In genomic region chr13:110352735-110353134, GRCh38 we compare ENCODE assay signal across 1 cellular context.
TF ChIP-seq lines count a peak whose summit lies in the region.

No MANE protein-coding gene starts in this region.

TF ChIP-seq in HepG2, 621 proteins besides CTCF, POLR2A, EP300 and RAD21 (continued from another document):
- TF ChIP-seq ETS1 (CRISPR knock-in tag; IDR thresholded peaks at IDR 0.05) (no peak), IRX3 (CRISPR knock-in tag; IDR thresholded peaks at IDR 0.05; ENCODE audit: borderline replicate concordance, low read depth) (no peak), ZMYM4 (CRISPR knock-in tag; IDR thresholded peaks at IDR 0.05) (no peak), ZBTB46 (CRISPR knock-in tag; IDR thresholded peaks at IDR 0.05; ENCODE audit: borderline replicate concordance) (no peak), ATF1 (CRISPR knock-in tag; IDR thresholded peaks at IDR 0.05) (no peak), ZNF350 (CRISPR knock-in tag; IDR thresholded peaks at IDR 0.05; ENCODE audit: borderline replicate concordance, low read depth) (no peak), ZNF484 (CRISPR knock-in tag; IDR thresholded peaks at IDR 0.05; ENCODE audit: borderline replicate concordance, low read depth) (no peak), ZNF609 (CRISPR knock-in tag; IDR thresholded peaks at IDR 0.05; ENCODE audit: borderline replicate concordance) (no peak), KDM4B (CRISPR knock-in tag; IDR thresholded peaks at IDR 0.05) (no peak), TAF15 (IDR thresholded peaks at IDR 0.05; ENCODE audit: low read depth, low read length, poor library complexity, severe bottlenecking) (no peak), ZNF296 (CRISPR knock-in tag; conservative IDR thresholded peaks at IDR 0.05) (no peak), BHLHE40 (IDR thresholded peaks at IDR 0.05; ENCODE audit: low read length) (no peak), ZNF142 (CRISPR knock-in tag; IDR thresholded peaks at IDR 0.05) (no peak), ARID5B (CRISPR knock-in tag; IDR thresholded peaks at IDR 0.05) (no peak), SIX4 (CRISPR knock-in tag; IDR thresholded peaks at IDR 0.05) (no peak), TMF1 (CRISPR knock-in tag; IDR thresholded peaks at IDR 0.05; ENCODE audit: low read depth) (no peak), ZNF782 (CRISPR knock-in tag; IDR thresholded peaks at IDR 0.05; ENCODE audit: borderline replicate concordance) (no peak)
